In genomic region chr4:173128199-173128890, GRCh38 we compare ENCODE assay signal across 1 cellular context.
TF ChIP-seq lines count a peak whose summit lies in the region.

No MANE protein-coding gene starts in this region.

TF ChIP-seq in GM23338, 12 proteins besides CTCF, POLR2A, EP300 and RAD21 (continued from another document):
- TF ChIP-seq ZNF462 (CRISPR knock-in tag; IDR thresholded peaks at IDR 0.05) (no peak), ZNF331 (CRISPR knock-in tag; IDR thresholded peaks at IDR 0.05; ENCODE audit: low read depth) (no peak), ETS1 (IDR thresholded peaks at IDR 0.05) (no peak), REST (IDR thresholded peaks at IDR 0.05; ENCODE audit: unreplicated experiment) (no peak)
TF ChIP-seq in GM23338: peak in this region for 0.
